ENCODE assay signal across 21 cellular contexts in genomic region chr4:140168936-140169335, GRCh38.
"Had no signal": no experiment of that assay in that cellular context is flagged by ENCODE, and none has a peak within 500 bp of the region (broad histone marks: within the 10 kb centered on the region; RNA-seq: fewer than 3 reads in every experiment).

No MANE protein-coding gene starts in this region.

- H3K9me3 ChIP-seq: colonic mucosa, esophagus muscularis mucosa, gastroesophageal sphincter, left lung, lower lobe of right lung, mucosa of descending colon had no signal

- H3K4me3 ChIP-seq: colonic mucosa, esophagus muscularis mucosa, gastroesophageal sphincter, heart left ventricle, left lung, lower lobe of right lung, mucosa of descending colon had no signal

- DNase-seq: colonic mucosa; cortex of kidney; effector memory CD4-positive, alpha-beta T cell; foreskin keratinocyte; heart left ventricle; hippocampal formation; left cardiac atrium; left lung; left ventricle myocardium superior; lower lobe of right lung; mesenchymal stem cell; mucosa of descending colon; naive B cell had no signal

- H3K27ac Mint-ChIP-seq: dendritic cell treated with granulocyte-macrophage colony-stimulating factor and Interleukin-4, amounts not matched to agents 40 ng/mL and 50 ng/mL, for 4 days; mesothelial cell of epicardium; naive B cell had no signal

- H3K27me3 Mint-ChIP-seq: dendritic cell treated with granulocyte-macrophage colony-stimulating factor and Interleukin-4, amounts not matched to agents 40 ng/mL and 50 ng/mL, for 4 days had no signal

- H3K36me3 ChIP-seq: colonic mucosa, esophagus muscularis mucosa, gastroesophageal sphincter, heart left ventricle, left lung, lower lobe of right lung had no signal

- H3K4me1 ChIP-seq: colonic mucosa, esophagus muscularis mucosa, foreskin keratinocyte, gastroesophageal sphincter, heart left ventricle, left lung, lower lobe of right lung had no signal

- H3K27ac ChIP-seq: colonic mucosa, esophagus muscularis mucosa, foreskin keratinocyte, gastroesophageal sphincter, heart left ventricle, left lung, lower lobe of right lung had no signal

- H3K9me3 Mint-ChIP-seq: dendritic cell treated with granulocyte-macrophage colony-stimulating factor and Interleukin-4, amounts not matched to agents 40 ng/mL and 50 ng/mL, for 4 days had no signal

- H3K27me3 ChIP-seq: colonic mucosa, esophagus muscularis mucosa, foreskin keratinocyte, gastroesophageal sphincter, heart left ventricle, left lung had no signal

- FAIRE-seq: endothelial cell of umbilical vein, frontal cortex, islet of Langerhans, keratinocyte had no signal

- ATAC-seq: foreskin keratinocyte, gastroesophageal sphincter, heart left ventricle, left cardiac atrium, left lung, left ventricle myocardium superior, lower lobe of right lung, mucosa of descending colon had no signal

- H3K36me3 Mint-ChIP-seq: mesothelial cell of epicardium had no signal

- H3K4me3 Mint-ChIP-seq: dendritic cell treated with granulocyte-macrophage colony-stimulating factor and Interleukin-4, amounts not matched to agents 40 ng/mL and 50 ng/mL, for 4 days; mesothelial cell of epicardium; naive B cell had no signal
